Comparison of ENCODE assay signal across 14 cellular contexts in the genomic region with DNA sequence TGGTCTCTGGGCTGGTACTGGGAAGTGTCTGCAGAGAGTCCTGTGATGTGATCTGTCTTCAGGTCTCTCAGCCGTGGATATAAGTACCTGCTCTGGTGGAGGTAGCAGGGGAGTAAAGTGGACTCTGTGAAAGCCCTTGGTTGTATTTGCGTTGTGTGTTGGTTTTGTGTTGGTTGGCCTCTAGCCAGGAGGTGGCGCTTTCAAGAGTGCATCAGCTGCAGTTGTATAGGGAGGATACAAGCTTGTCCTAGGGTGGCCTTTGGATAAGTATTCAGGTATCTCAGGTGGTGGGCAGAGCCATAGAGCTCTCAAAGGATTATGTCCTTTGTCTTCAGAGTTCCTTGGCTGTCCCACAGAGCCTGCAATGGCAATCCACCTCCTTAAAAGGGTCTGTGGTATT.
DNase-seq lines count a peak whose midpoint lies in the region; ATAC-seq and TF ChIP-seq lines count a peak whose summit lies in the region.
"Had no signal": no experiment of that assay in that cellular context is flagged by ENCODE, and none has a peak within 500 bp of the region (broad histone marks: within the 10 kb centered on the region; RNA-seq: fewer than 3 reads in every experiment).

No MANE protein-coding gene starts in this region.

- H3K9me3 ChIP-seq in WERI-Rb-1 (ENCODE audit: severe bottlenecking) (no peaks in the 10 kb centered on the region), stomach (peaks cover 0 to 7% (median 3%) of the 10 kb centered on the region in 4 donors)
- H3K9me3 ChIP-seq: body of pancreas had no signal

- peak; percentile 43 for TF ChIP-seq CTCF in WERI-Rb-1 (IDR thresholded peaks at IDR 0.05; ENCODE audit: low read depth, low read length)
- no peak for TF ChIP-seq CTCF in stomach (IDR thresholded peaks at IDR 0.05)
- TF ChIP-seq CTCF in chondrocyte (IDR thresholded peaks at IDR 0.05), result no peak

- H3K4me3 Mint-ChIP-seq in chondrocyte (ENCODE audit: unreplicated experiment), result no peak overlapping the region
- H3K4me3 Mint-ChIP-seq: naive thymus-derived CD4-positive, alpha-beta T cell had no signal

- no peak for TF ChIP-seq EP300 in stomach (IDR thresholded peaks at IDR 0.05)

- intact Hi-C loops in stomach (cut with DNase I; ENCODE audit: low total_unique reads), result no loop called here
- intact Hi-C loops in sciatic nerve (cut with DNase I), result no loop called here

- H3K27ac ChIP-seq in WERI-Rb-1 (no peak overlapping the region), stomach (no peak overlapping the region)
- H3K27ac ChIP-seq: body of pancreas had no signal

- no peaks in the 10 kb centered on the region for H3K4me1 ChIP-seq in stomach
- H3K4me1 ChIP-seq: body of pancreas had no signal

- no peak overlapping the region for H3K27ac Mint-ChIP-seq in activated naive CD4-positive, alpha-beta T cell treated with anti-CD3 and anti-CD28 coated beads, Interleukin-2, amount 50 U/mL, for 72 hours
- no peak overlapping the region for H3K27ac Mint-ChIP-seq in chondrocyte (ENCODE audit: unreplicated experiment)
- H3K27ac Mint-ChIP-seq: naive thymus-derived CD4-positive, alpha-beta T cell had no signal

- H3K36me3 ChIP-seq in WERI-Rb-1 (no peaks in the 10 kb centered on the region), stomach (no peaks in the 10 kb centered on the region)

- H3K27me3 Mint-ChIP-seq in chondrocyte (ENCODE audit: low read depth), result peaks cover 4% of the 10 kb centered on the region

- H3K27me3 ChIP-seq in WERI-Rb-1 (ENCODE audit: insufficient read depth, low read depth, severe bottlenecking) (peaks cover 26% of the 10 kb centered on the region), stomach (no peaks in the 10 kb centered on the region)
- H3K27me3 ChIP-seq: body of pancreas had no signal

- ATAC-seq in activated naive CD4-positive, alpha-beta T cell treated with anti-CD3 and anti-CD28 coated beads, Interleukin-2, amount 50 U/mL, for 72 hours, result no peak
- ATAC-seq in sciatic nerve, result no peak
- ATAC-seq: body of pancreas; naive thymus-derived CD4-positive, alpha-beta T cell had no signal

- H3K9me3 Mint-ChIP-seq in activated naive CD4-positive, alpha-beta T cell treated with anti-CD3 and anti-CD28 coated beads, Interleukin-2, amount 50 U/mL, for 72 hours, result no peaks in the 10 kb centered on the region
- peaks cover 30% of the 10 kb centered on the region for H3K9me3 Mint-ChIP-seq in chondrocyte (ENCODE audit: low read depth)

- H3K36me3 Mint-ChIP-seq in activated naive CD4-positive, alpha-beta T cell treated with anti-CD3 and anti-CD28 coated beads, Interleukin-2, amount 50 U/mL, for 72 hours, result no peaks in the 10 kb centered on the region
- H3K36me3 Mint-ChIP-seq in chondrocyte (ENCODE audit: low read depth), result peaks cover 1% of the 10 kb centered on the region
- H3K36me3 Mint-ChIP-seq: naive thymus-derived CD4-positive, alpha-beta T cell had no signal

- peak; percentile 10 for DNase-seq in activated naive CD4-positive, alpha-beta T cell treated with anti-CD3 and anti-CD28 coated beads, Interleukin-2, amount 50 U/mL, for 16 hours
- DNase-seq in activated naive CD4-positive, alpha-beta T cell treated with anti-CD3 and anti-CD28 coated beads, Interleukin-2, amount 50 U/mL, for 72 hours (ENCODE audit: low spot score in 2 of 2), result no peak
- DNase-seq in HT-29 (ENCODE audit: low spot score), result peak; percentile 26
- peak; percentile 17 for DNase-seq in WERI-Rb-1
- peak; percentile 26 for DNase-seq in stomach
- DNase-seq in sciatic nerve (ENCODE audit: low spot score), result no peak
- no peak for DNase-seq in chondrocyte (ENCODE audit: low spot score)
- DNase-seq: activated effector memory CD4-positive, alpha-beta T cell treated with Interleukin-2 at 50 U/mL for 16 hours; C1 segment of cervical spinal cord; NCI-H1048; NCI-H446; RPMI8226 had no signal

- no peaks in the 10 kb centered on the region for H3K4me1 Mint-ChIP-seq in chondrocyte (ENCODE audit: low read depth)
- H3K4me1 Mint-ChIP-seq: naive thymus-derived CD4-positive, alpha-beta T cell had no signal

- no peak overlapping the region for H3K4me3 ChIP-seq in WERI-Rb-1 (ENCODE audit: low read depth, low read length)
- no peak overlapping the region for H3K4me3 ChIP-seq in stomach
- H3K4me3 ChIP-seq: body of pancreas had no signal

- WGBS in stomach, 5 donors, result 37 to 68% (median 61%) methylated on average over 3 of the region's 3 CpGs; no CpG with 5 or more reads in 1 of the 5 donors

- TF ChIP-seq POLR2A in stomach (IDR thresholded peaks at IDR 0.05), result no peak

Comparison
In these comparisons a context has a peak if more than half of its experiments do, and no peak if none do; other contexts are left out.
1. DNase-seq: peak in activated naive CD4-positive, alpha-beta T cell treated with anti-CD3 and anti-CD28 coated beads, Interleukin-2, amount 50 U/mL, for 16 hours (single experiment), HT-29 (single experiment), WERI-Rb-1 (single experiment) and stomach (single experiment); none in activated naive CD4-positive, alpha-beta T cell treated with anti-CD3 and anti-CD28 coated beads, Interleukin-2, amount 50 U/mL, for 72 hours (0 of 2), sciatic nerve (single experiment) and chondrocyte (single experiment).